21 cellular contexts compared by ENCODE assay signal in genomic region chr6:25754508-25754907, GRCh38. TPM values are rescaled to one million over a fixed set of nuclear protein-coding genes. Genes with fewer than 3 reads are reported as not detected.
"Had no signal": no experiment of that assay in that cellular context is flagged by ENCODE, and none has a peak within 500 bp of the region (broad histone marks: within the 10 kb centered on the region; RNA-seq: fewer than 3 reads in every experiment).

TSS of gene SLC17A4 (plus strand) at chr6:25754742. CDS start at chr6:25761963, 7,221 bp downstream.

- H3K9me3 ChIP-seq: adrenal gland, sigmoid colon had no signal

- H3K9me3 Mint-ChIP-seq: activated naive CD4-positive, alpha-beta T cell treated with anti-CD3 and anti-CD28 coated beads, Interleukin-2, amount 50 U/mL, for 72 hours; activated T-helper 1 cell treated with anti-CD3 and anti-CD28 coated beads, Interleukin-12 subunit alpha, Interleukin-12 subunit beta, Interleukin-2, Interleukin-4 antibody, amounts not matched to agents 30 ng/mL and 10 ng/mL and 1 ng/mL, durations not matched to agents 14 hours and 24 hours and 36 hours; mesothelial cell of epicardium; naive B cell; stimulated activated naive B cell treated with anti-CD40 and anti-IgM and Interleukin-4, amounts not matched to agents 10 μg/mL and 1 μg/mL and 100 μg/mL, for 72 hours; T-helper 1 cell treated with Interleukin-12 subunit alpha and Interleukin-12 subunit beta and Interleukin-4 antibody, amounts not matched to agents 30 μg/mL and 1 μg/mL, for 36 hours had no signal

- ATAC-seq: activated naive CD4-positive, alpha-beta T cell treated with anti-CD3 and anti-CD28 coated beads, Interleukin-2, amount 50 U/mL, for 72 hours; left cardiac atrium; stimulated activated naive B cell treated with anti-CD40 and anti-IgM and Interleukin-4, amounts not matched to agents 10 μg/mL and 1 μg/mL and 100 μg/mL, for 72 hours had no signal

- H3K36me3 ChIP-seq: adrenal gland, sigmoid colon, WERI-Rb-1 had no signal

- H3K36me3 Mint-ChIP-seq: activated naive CD4-positive, alpha-beta T cell treated with anti-CD3 and anti-CD28 coated beads, Interleukin-2, amount 50 U/mL, for 72 hours; mesothelial cell of epicardium; naive B cell; stimulated activated naive B cell treated with anti-CD40 and anti-IgM and Interleukin-4, amounts not matched to agents 10 μg/mL and 1 μg/mL and 100 μg/mL, for 72 hours had no signal

- DNase-seq: activated CD4-positive, alpha-beta T cell treated with anti-CD3 and anti-CD28 coated beads for 1 hour; activated CD4-positive, alpha-beta T cell treated with anti-CD3 and anti-CD28 coated beads, Interleukin-2, amount 50 U/mL, for 48 hours; activated gamma-delta T cell treated with Interleukin-2 at 50 U/mL for 16 hours; adrenal gland; foreskin fibroblast; left cardiac atrium; naive B cell; sigmoid colon; stimulated activated naive B cell treated with anti-CD40 and anti-IgM and Interleukin-4, amounts not matched to agents 10 μg/mL and 1 μg/mL and 100 μg/mL, for 72 hours; WERI-Rb-1 had no signal

- H3K4me1 ChIP-seq: adrenal gland, sigmoid colon had no signal

- H3K4me1 Mint-ChIP-seq: mesothelial cell of epicardium had no signal

- H3K27ac Mint-ChIP-seq: activated naive CD4-positive, alpha-beta T cell treated with anti-CD3 and anti-CD28 coated beads, Interleukin-2, amount 50 U/mL, for 72 hours; activated T-helper 1 cell treated with anti-CD3 and anti-CD28 coated beads, Interleukin-12 subunit alpha, Interleukin-12 subunit beta, Interleukin-2, Interleukin-4 antibody, amounts not matched to agents 30 ng/mL and 10 ng/mL and 1 ng/mL, durations not matched to agents 14 hours and 24 hours and 36 hours; mesothelial cell of epicardium; stimulated activated naive B cell treated with anti-CD40 and anti-IgM and Interleukin-4, amounts not matched to agents 10 μg/mL and 1 μg/mL and 100 μg/mL, for 72 hours; T-helper 1 cell treated with Interleukin-12 subunit alpha and Interleukin-12 subunit beta and Interleukin-4 antibody, amounts not matched to agents 30 μg/mL and 1 μg/mL, for 36 hours had no signal

- H3K4me3 Mint-ChIP-seq: activated T-helper 1 cell treated with anti-CD3 and anti-CD28 coated beads, Interleukin-12 subunit alpha, Interleukin-12 subunit beta, Interleukin-2, Interleukin-4 antibody, amounts not matched to agents 30 ng/mL and 10 ng/mL and 1 ng/mL, durations not matched to agents 14 hours and 24 hours and 36 hours; mesothelial cell of epicardium; naive B cell; stimulated activated naive B cell treated with anti-CD40 and anti-IgM and Interleukin-4, amounts not matched to agents 10 μg/mL and 1 μg/mL and 100 μg/mL, for 72 hours; T-helper 1 cell treated with Interleukin-12 subunit alpha and Interleukin-12 subunit beta and Interleukin-4 antibody, amounts not matched to agents 30 μg/mL and 1 μg/mL, for 36 hours had no signal

- H3K27ac ChIP-seq: adrenal gland, sigmoid colon, WERI-Rb-1 had no signal

- H3K27me3 ChIP-seq: adrenal gland, sigmoid colon had no signal

- H3K4me3 ChIP-seq: adrenal gland, lung, sigmoid colon had no signal

RNA-seq across cellular contexts. Expression of gene SLC17A4, which starts in this region (rescaled TPM):
- total RNA-seq: activated naive CD4-positive, alpha-beta T cell treated with anti-CD3 and anti-CD28 coated beads, Interleukin-2, amount 50 U/mL, for 72 hours; activated T-helper 1 cell treated with anti-CD3 and anti-CD28 coated beads, Interleukin-12 subunit alpha, Interleukin-12 subunit beta, Interleukin-2, Interleukin-4 antibody, amounts not matched to agents 30 ng/mL and 10 ng/mL and 1 ng/mL, durations not matched to agents 14 hours and 24 hours and 36 hours; adrenal gland; cerebellum; dermis microvascular lymphatic vessel endothelial cell; glomerular endothelial cell; left cardiac atrium; lung; mesothelial cell of epicardium; osteocyte; pulmonary artery endothelial cell; urinary bladder had no signal
- polyA plus RNA-seq: lung had no signal
